Comparison of ENCODE assay signal across 7 cellular contexts in the genomic region with DNA sequence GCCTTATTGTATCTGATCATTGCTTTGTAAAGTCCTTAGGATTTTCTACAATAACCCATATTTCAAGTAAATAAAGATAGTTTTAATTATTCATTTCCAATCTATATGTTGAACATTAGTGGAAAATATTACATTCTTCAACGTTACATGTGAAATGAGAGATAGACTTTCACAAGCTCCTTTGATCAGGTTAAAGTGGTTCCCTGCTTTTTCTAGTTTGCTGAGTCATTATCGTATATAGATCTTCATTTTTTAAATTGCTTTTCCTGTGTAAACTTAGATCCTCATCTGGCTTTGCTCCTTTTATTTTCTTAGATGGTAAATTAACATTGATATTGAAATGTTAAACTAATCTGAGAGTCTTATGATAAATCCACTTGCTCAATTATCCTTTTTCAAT.
"Had no signal": no experiment of that assay in that cellular context is flagged by ENCODE, and none has a peak within 500 bp of the region (broad histone marks: within the 10 kb centered on the region; RNA-seq: fewer than 3 reads in every experiment).

No MANE protein-coding gene starts in this region.

- H3K9me3 ChIP-seq: HAP-1 had no signal

- ATAC-seq: HCT116 had no signal

- H3K36me3 ChIP-seq: HAP-1 had no signal

- FAIRE-seq: HTR-8/SVneo had no signal

- H2AFZ ChIP-seq: GM23248 had no signal

- H3K9ac ChIP-seq: GM23248 had no signal

- H3K27ac ChIP-seq: GM23248 had no signal

- H3K4me3 ChIP-seq: GM23248, HAP-1 had no signal

- DNase-seq: GM23248, H7, HFFc6, KG1 had no signal
